ENCODE assay signal across 14 cellular contexts in the genomic region with DNA sequence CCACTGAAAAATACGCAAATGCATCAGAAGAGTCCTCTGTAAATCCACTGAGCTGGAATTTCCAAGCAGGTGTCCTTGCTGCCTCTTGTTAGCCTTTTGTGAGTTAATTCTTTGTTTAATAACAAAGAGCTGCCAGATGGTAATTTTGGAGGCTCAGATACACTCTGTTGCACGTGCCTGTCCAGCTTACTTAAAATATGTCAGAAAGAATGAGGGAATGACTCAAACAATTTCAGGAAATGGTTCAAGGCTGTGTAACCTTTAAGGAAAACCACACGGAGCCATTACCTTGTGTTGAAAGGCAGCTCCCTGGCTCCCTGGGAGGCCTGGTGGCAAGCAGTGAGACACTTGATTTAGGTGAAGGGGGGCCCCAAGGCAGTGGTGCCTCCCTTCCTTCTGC.
DNase-seq lines count a peak whose midpoint lies in the region; ATAC-seq and TF ChIP-seq lines count a peak whose summit lies in the region.
"Had no signal": no experiment of that assay in that cellular context is flagged by ENCODE, and none has a peak within 500 bp of the region (broad histone marks: within the 10 kb centered on the region; RNA-seq: fewer than 3 reads in every experiment).

No MANE protein-coding gene starts in this region.

- H3K4me3 ChIP-seq in GM23338 (no peak overlapping the region), fibroblast of pulmonary artery (replicated peaks; ENCODE audit: low read depth, low read length) (no peak overlapping the region)

- H3K9me3 Mint-ChIP-seq in GM23338 = no peaks in the 10 kb centered on the region

- H2AFZ ChIP-seq in GM23338 = no peak overlapping the region

- H3K4me3 Mint-ChIP-seq in GM23338 = no peak overlapping the region

- H3K27me3 ChIP-seq in GM23338 (ENCODE audit: insufficient read depth) = no peaks in the 10 kb centered on the region

- H3K27me3 Mint-ChIP-seq in GM23338 (ENCODE audit: insufficient read depth, low read depth, poor library complexity) = peaks cover 2% of the 10 kb centered on the region

- H3K4me1 ChIP-seq in GM23338 (ENCODE audit: insufficient read depth) = no peaks in the 10 kb centered on the region

- H3K9me2 ChIP-seq in GM23338 (ENCODE audit: insufficient read depth) = 0 out of 2 replicates have a peak, but pooled peaks cover 5% of the 10 kb centered on the region

- H3F3A ChIP-seq in GM23338 (replicated peaks; ENCODE audit: low read depth) = no peaks in the 10 kb centered on the region

- H3K27ac Mint-ChIP-seq in GM23338 = no peak overlapping the region

- no peak overlapping the region for H3K4me2 ChIP-seq in GM23338

- H3K36me3 Mint-ChIP-seq in GM23338 (ENCODE audit: low read depth) = no peaks in the 10 kb centered on the region

- ATAC-seq in GM23338 (peak; percentile 61), GM21717 (IDR thresholded peaks at IDR 0.05; ENCODE audit: unreplicated experiment) (no peak), GM21619 (IDR thresholded peaks at IDR 0.05; ENCODE audit: unreplicated experiment) (no peak)

- no peaks in the 10 kb centered on the region for H3K36me3 ChIP-seq in GM23338 (ENCODE audit: insufficient read depth)

- H4K20me1 ChIP-seq in GM23338 (replicated peaks; ENCODE audit: insufficient read depth) = no peaks in the 10 kb centered on the region

- H3K79me2 ChIP-seq in GM23338 (replicated peaks; ENCODE audit: insufficient read depth) = no peaks in the 10 kb centered on the region

- DNase-seq in COLO668 (lab: John Stamatoyannopoulos, UW; ENCODE audit: unreplicated experiment) (peak; percentile 9), GM23338 (ENCODE audit: low spot score) (peak; percentile 30), NCI-H524 (lab: John Stamatoyannopoulos, UW) (peak; percentile 53 to 88), fibroblast of pulmonary artery (ENCODE audit: low read depth) (peak; percentile 29), Ammon's horn (ENCODE audit: low spot score) (no peak), hippocampal formation (lab: John Stamatoyannopoulos, UW) (no peak)
- DNase-seq: activated CD4-positive, alpha-beta T cell treated with anti-CD3 and anti-CD28 coated beads, Interleukin-2, amount 50 U/mL, for 48 hours; anterior cingulate cortex; NCI-H446 treated with DMSO at 0.1 percent for 48 hours; Right ventricle myocardium superior; small intestine had no signal

- peaks cover 9% of the 10 kb centered on the region; the same call in 2 of the 3 replicates for H3K4me1 Mint-ChIP-seq in GM23338

- TF ChIP-seq CTCF in GM23338 (conservative IDR thresholded peaks at IDR 0.05; ENCODE audit: low read depth in 2 of 2) (no peak), fibroblast of pulmonary artery (IDR thresholded peaks at IDR 0.05; ENCODE audit: low read length, missing control alignments) (no peak)

- H3K27ac ChIP-seq in GM23338 (ENCODE audit: low read depth) = peak overlapping the region; percentile 28; the same call in 1 of the 2 replicates
- H3K27ac ChIP-seq: C4-2B had no signal

TF ChIP-seq in GM23338, 12 proteins besides CTCF, POLR2A, EP300 and RAD21 (continues in another document):
- TF ChIP-seq, protein P1, sequence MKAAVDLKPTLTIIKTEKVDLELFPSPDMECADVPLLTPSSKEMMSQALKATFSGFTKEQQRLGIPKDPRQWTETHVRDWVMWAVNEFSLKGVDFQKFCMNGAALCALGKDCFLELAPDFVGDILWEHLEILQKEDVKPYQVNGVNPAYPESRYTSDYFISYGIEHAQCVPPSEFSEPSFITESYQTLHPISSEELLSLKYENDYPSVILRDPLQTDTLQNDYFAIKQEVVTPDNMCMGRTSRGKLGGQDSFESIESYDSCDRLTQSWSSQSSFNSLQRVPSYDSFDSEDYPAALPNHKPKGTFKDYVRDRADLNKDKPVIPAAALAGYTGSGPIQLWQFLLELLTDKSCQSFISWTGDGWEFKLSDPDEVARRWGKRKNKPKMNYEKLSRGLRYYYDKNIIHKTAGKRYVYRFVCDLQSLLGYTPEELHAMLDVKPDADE (IDR thresholded peaks at IDR 0.05) = no peak
- TF ChIP-seq ZNF114 (CRISPR knock-in tag; IDR thresholded peaks at IDR 0.05) = no peak
- no peak for TF ChIP-seq JUNB (IDR thresholded peaks at IDR 0.05; ENCODE audit: unreplicated experiment)
- TF ChIP-seq EZH2phosphoT487 (IDR thresholded peaks at IDR 0.05; ENCODE audit: unreplicated experiment) = no peak
- TF ChIP-seq, protein P2, sequence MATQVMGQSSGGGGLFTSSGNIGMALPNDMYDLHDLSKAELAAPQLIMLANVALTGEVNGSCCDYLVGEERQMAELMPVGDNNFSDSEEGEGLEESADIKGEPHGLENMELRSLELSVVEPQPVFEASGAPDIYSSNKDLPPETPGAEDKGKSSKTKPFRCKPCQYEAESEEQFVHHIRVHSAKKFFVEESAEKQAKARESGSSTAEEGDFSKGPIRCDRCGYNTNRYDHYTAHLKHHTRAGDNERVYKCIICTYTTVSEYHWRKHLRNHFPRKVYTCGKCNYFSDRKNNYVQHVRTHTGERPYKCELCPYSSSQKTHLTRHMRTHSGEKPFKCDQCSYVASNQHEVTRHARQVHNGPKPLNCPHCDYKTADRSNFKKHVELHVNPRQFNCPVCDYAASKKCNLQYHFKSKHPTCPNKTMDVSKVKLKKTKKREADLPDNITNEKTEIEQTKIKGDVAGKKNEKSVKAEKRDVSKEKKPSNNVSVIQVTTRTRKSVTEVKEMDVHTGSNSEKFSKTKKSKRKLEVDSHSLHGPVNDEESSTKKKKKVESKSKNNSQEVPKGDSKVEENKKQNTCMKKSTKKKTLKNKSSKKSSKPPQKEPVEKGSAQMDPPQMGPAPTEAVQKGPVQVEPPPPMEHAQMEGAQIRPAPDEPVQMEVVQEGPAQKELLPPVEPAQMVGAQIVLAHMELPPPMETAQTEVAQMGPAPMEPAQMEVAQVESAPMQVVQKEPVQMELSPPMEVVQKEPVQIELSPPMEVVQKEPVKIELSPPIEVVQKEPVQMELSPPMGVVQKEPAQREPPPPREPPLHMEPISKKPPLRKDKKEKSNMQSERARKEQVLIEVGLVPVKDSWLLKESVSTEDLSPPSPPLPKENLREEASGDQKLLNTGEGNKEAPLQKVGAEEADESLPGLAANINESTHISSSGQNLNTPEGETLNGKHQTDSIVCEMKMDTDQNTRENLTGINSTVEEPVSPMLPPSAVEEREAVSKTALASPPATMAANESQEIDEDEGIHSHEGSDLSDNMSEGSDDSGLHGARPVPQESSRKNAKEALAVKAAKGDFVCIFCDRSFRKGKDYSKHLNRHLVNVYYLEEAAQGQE (IDR thresholded peaks at IDR 0.05; ENCODE audit: unreplicated experiment) = no peak
- TF ChIP-seq STAT1 (IDR thresholded peaks at IDR 0.05; ENCODE audit: unreplicated experiment) = no peak
- no peak for TF ChIP-seq NANOG (IDR thresholded peaks at IDR 0.05; ENCODE audit: borderline replicate concordance)
- no peak for TF ChIP-seq ZNF331 (CRISPR knock-in tag; IDR thresholded peaks at IDR 0.05; ENCODE audit: low read depth)

Comparison
In these comparisons a context has a peak if more than half of its experiments do, and no peak if none do; other contexts are left out.
1. DNase-seq: peak in COLO668 (single experiment), GM23338 (single experiment), NCI-H524 (2 of 2) and fibroblast of pulmonary artery (single experiment); none in Ammon's horn (single experiment) and hippocampal formation (0 of 2).